In the genomic region with DNA sequence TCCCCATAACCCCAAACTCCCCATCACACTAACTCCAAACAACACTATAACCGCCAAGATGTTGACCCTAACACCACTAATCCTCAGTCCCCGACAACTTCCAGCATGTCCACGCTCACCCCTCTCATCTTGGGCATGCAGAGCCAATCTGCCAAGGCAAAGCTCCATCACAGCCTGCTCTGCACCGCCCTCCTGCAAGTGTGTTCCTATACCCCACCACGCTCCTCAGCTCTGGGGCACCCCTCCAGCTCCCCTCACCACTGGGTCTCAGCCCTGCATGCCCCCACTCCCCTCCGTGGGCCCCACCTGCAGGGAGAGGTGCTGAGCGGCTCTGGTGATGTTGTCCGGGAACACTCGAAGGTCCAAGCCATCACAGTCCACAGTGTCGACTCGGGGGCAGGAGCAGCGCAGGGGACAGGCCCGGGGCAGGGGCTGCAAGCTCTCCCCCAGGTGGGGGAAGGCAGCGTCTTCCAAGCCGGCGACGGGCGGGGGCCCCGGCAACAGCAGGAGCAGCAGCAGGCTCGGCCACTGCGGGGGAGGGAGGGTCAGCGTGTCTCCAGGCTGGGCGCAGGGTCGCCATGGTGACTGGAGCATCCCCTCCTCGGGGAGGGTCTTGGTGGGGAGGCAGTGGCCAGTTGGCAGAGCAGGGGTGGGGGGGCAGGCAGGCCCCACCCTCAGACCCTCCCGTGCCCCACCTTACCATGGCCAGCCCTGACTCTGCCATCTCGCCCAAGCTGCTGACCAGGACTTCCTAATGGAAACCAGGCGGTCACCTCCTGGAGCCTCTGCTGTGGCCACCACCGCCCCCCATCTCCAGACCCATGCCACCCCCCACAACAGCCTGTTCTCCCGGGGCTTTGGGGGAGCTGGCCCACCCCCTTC, we compare ENCODE assay signal across 11 cellular contexts. TPM values are rescaled to one million over a fixed set of nuclear protein-coding genes. Genes with fewer than 3 reads are reported as not detected.
DNase-seq lines count a peak whose midpoint lies in the region; ATAC-seq and TF ChIP-seq lines count a peak whose summit lies in the region.
"Had no signal": no experiment of that assay in that cellular context is flagged by ENCODE, and none has a peak within 500 bp of the region (broad histone marks: within the 10 kb centered on the region; RNA-seq: fewer than 3 reads in every experiment).

No MANE protein-coding gene starts in this region.

- no peaks in the 10 kb centered on the region for H3F3A ChIP-seq in SK-N-SH (replicated peaks; ENCODE audit: insufficient read depth)
- H3F3A ChIP-seq in smooth muscle cell (ENCODE audit: low read depth): no peaks in the 10 kb centered on the region

- H3K4me1 ChIP-seq in SK-N-SH (ENCODE audit: control insufficient read depth in 1 of 2, insufficient read depth in 2 of 2, low read depth in 1 of 2, low read length in 1 of 2) (peaks cover 0 to 26% of the 10 kb centered on the region in 2 experiments; a peak in 1 of 4 replicates), smooth muscle cell (ENCODE audit: low read depth) (peaks cover 8% of the 10 kb centered on the region)

- H3K27me3 Mint-ChIP-seq in glutamatergic neuron (ENCODE audit: unreplicated experiment) (peaks cover 6% of the 10 kb centered on the region), CD14-positive monocyte (ENCODE audit: low read depth in 3 of 3) (peaks cover 19 to 37% (median 21%) of the 10 kb centered on the region in 3 donors)

- H3K9me2 ChIP-seq in SK-N-SH: no peaks in the 10 kb centered on the region

- H2AFZ ChIP-seq in SK-N-SH (ENCODE audit: low read depth) (peak overlapping the region; percentile 81; the same call in 1 of the 2 replicates), smooth muscle cell (ENCODE audit: low read depth) (no peak overlapping the region)

- H4K20me1 ChIP-seq in SK-N-SH (ENCODE audit: insufficient read depth) (no peaks in the 10 kb centered on the region), smooth muscle cell (ENCODE audit: low read depth) (no peaks in the 10 kb centered on the region)

- no peaks in the 10 kb centered on the region for H3K36me3 Mint-ChIP-seq in glutamatergic neuron (ENCODE audit: unreplicated experiment)
- no peaks in the 10 kb centered on the region for H3K36me3 Mint-ChIP-seq in CD14-positive monocyte
- H3K36me3 Mint-ChIP-seq: activated CD8-positive, alpha-beta memory T cell treated with anti-CD3 and anti-CD28 coated beads, Interleukin-2, amount 10 ng/mL, durations not matched to agents 7 days and 5 days had no signal

- WGBS in SK-N-SH (ENCODE audit: low lambda C conversion rate): 25% methylated on average over 15 of the region's 30 CpGs
- WGBS in smooth muscle cell (ENCODE audit: low lambda C conversion rate): 42% methylated on average over 20 of the region's 30 CpGs

- H3K36me3 ChIP-seq in SK-N-SH (replicated peaks in 1 of 2; ENCODE audit: control insufficient read depth in 1 of 2, insufficient read depth in 2 of 2, low read length in 1 of 2): no peaks in the 10 kb centered on the region
- no peaks in the 10 kb centered on the region for H3K36me3 ChIP-seq in smooth muscle cell (ENCODE audit: low read depth)

- H3K4me1 Mint-ChIP-seq in glutamatergic neuron (ENCODE audit: low read depth, unreplicated experiment) (peaks cover 9% of the 10 kb centered on the region), CD14-positive monocyte (no peaks in the 10 kb centered on the region)

- CTCF ChIA-PET in SK-N-SH (lab: Yijun Ruan, JAX): interaction anchor here (0.6 to 2.4 kb wide), 15 partner anchors 9 to 135 kb away, joined by 3 to 17 read pairs (median 4); partner anchors contain the start of genes DCAF15, IL27RA and MISP3

- TF ChIP-seq RAD21 in SK-N-SH (IDR thresholded peaks at IDR 0.05; ENCODE audit: low read length): no peak

- H3K27ac Mint-ChIP-seq in glutamatergic neuron (ENCODE audit: unreplicated experiment) (no peak overlapping the region), CD14-positive monocyte (no peak overlapping the region)
- H3K27ac Mint-ChIP-seq: activated CD8-positive, alpha-beta memory T cell treated with anti-CD3 and anti-CD28 coated beads, Interleukin-2, amount 10 ng/mL, durations not matched to agents 7 days and 5 days; T-helper 2 cell treated with Interferon-gamma antibody and Interleukin-4, amounts not matched to agents 5 μg/mL and 100 μg/mL, for 36 hours had no signal

- H3K9me3 Mint-ChIP-seq in glutamatergic neuron (ENCODE audit: unreplicated experiment) (peaks cover 3% of the 10 kb centered on the region), CD14-positive monocyte (peaks cover 0 to 7% (median 3%) of the 10 kb centered on the region in 7 donors)
- H3K9me3 Mint-ChIP-seq: T-helper 2 cell treated with Interferon-gamma antibody and Interleukin-4, amounts not matched to agents 5 μg/mL and 100 μg/mL, for 36 hours had no signal

- H3K9ac ChIP-seq in SK-N-SH: no peak overlapping the region
- no peak overlapping the region for H3K9ac ChIP-seq in smooth muscle cell (ENCODE audit: low read depth)

- ATAC-seq in HG02870 (IDR thresholded peaks at IDR 0.05; ENCODE audit: unreplicated experiment): no peak
- ATAC-seq: activated CD8-positive, alpha-beta memory T cell treated with anti-CD3 and anti-CD28 coated beads, Interleukin-2, amount 10 ng/mL, durations not matched to agents 7 days and 5 days had no signal

- H3K4me3 Mint-ChIP-seq in glutamatergic neuron (ENCODE audit: unreplicated experiment) (peak overlapping the region; percentile 77), CD14-positive monocyte (peak overlapping the region in 1 of 2 donors; percentile 57)
- H3K4me3 Mint-ChIP-seq: activated CD8-positive, alpha-beta memory T cell treated with anti-CD3 and anti-CD28 coated beads, Interleukin-2, amount 10 ng/mL, durations not matched to agents 7 days and 5 days; T-helper 2 cell treated with Interferon-gamma antibody and Interleukin-4, amounts not matched to agents 5 μg/mL and 100 μg/mL, for 36 hours had no signal

- H3K27ac ChIP-seq in SK-N-SH (ENCODE audit: low read depth in 2 of 2, low read length in 1 of 2) (peak overlapping the region; percentile 29 to 86; a peak in 3 of 4 replicates), smooth muscle cell (ENCODE audit: low read depth) (peak overlapping the region; percentile 9)

- TF ChIP-seq EP300 in SK-N-SH (IDR thresholded peaks at IDR 0.05; ENCODE audit: borderline replicate concordance in 1 of 2, low read depth in 1 of 2, low read length in 1 of 2): no peak

- POLR2A ChIA-PET in SK-N-SH (lab: Yijun Ruan, JAX): interaction anchor here (0.5 to 2.2 kb wide), 12 partner anchors 8 to 163 kb away, joined by 3 to 24 read pairs (median 3); partner anchors contain the start of genes C19orf53, DCAF15, IL27RA and MISP3

- intact Hi-C loops in CD14-positive monocyte (cut with micrococcal nuclease): no loop called here

- TF ChIP-seq CTCF in SK-N-SH (IDR thresholded peaks at IDR 0.05): no peak
- no peak for TF ChIP-seq CTCF in glutamatergic neuron (IDR thresholded peaks at IDR 0.05; ENCODE audit: partially characterized antibody, unreplicated experiment)
- no peak for TF ChIP-seq CTCF in smooth muscle cell (IDR thresholded peaks at IDR 0.05; ENCODE audit: borderline replicate concordance, insufficient read depth, poor library complexity, severe bottlenecking)
- no peak for TF ChIP-seq CTCF in CD14-positive monocyte (IDR thresholded peaks at IDR 0.05)

- no peaks in the 10 kb centered on the region for H3K9me3 ChIP-seq in SK-N-SH
- no peaks in the 10 kb centered on the region for H3K9me3 ChIP-seq in smooth muscle cell (replicated peaks; ENCODE audit: low read depth)

- H3K4me2 ChIP-seq in SK-N-SH (peak overlapping the region; percentile 72; the same call in 1 of the 2 replicates), smooth muscle cell (peak overlapping the region; percentile 81)

- H3K79me2 ChIP-seq in SK-N-SH (ENCODE audit: insufficient read depth): no peaks in the 10 kb centered on the region
- no peaks in the 10 kb centered on the region for H3K79me2 ChIP-seq in smooth muscle cell (ENCODE audit: low read depth)

- DNase-seq in H4 (ENCODE audit: low spot score) (peak; percentile 61), SK-N-SH (peak; percentile 87), glutamatergic neuron (peak; percentile 65), smooth muscle cell (lab: John Stamatoyannopoulos, UW; ENCODE audit: unreplicated experiment) (no peak), NCI-H1092 treated with DMSO at 0.1 percent for 48 hours (lab: John Stamatoyannopoulos, UW) (no peak), CD14-positive monocyte (ENCODE audit: low spot score) (no peak), amniotic stem cell (lab: John Stamatoyannopoulos, UW) (no peak)
- DNase-seq: activated CD8-positive, alpha-beta memory T cell treated with anti-CD3 and anti-CD28 coated beads, Interleukin-2, amount 10 ng/mL, durations not matched to agents 7 days and 5 days; left cardiac atrium had no signal

- H3K27me3 ChIP-seq in SK-N-SH (ENCODE audit: insufficient read depth) (no peaks in the 10 kb centered on the region), smooth muscle cell (ENCODE audit: low read depth) (no peaks in the 10 kb centered on the region)

- H3K4me3 ChIP-seq in SK-N-SH (ENCODE audit: low read depth in 2 of 2, low read length in 1 of 2): peak overlapping the region; percentile 24 to 57
- peak overlapping the region; percentile 40 for H3K4me3 ChIP-seq in smooth muscle cell

RNA-seq across cellular contexts. Expression of gene PODNL1, which starts 0.5 kb away (rescaled TPM):
- total RNA-seq in H4 (2014; rRNA removed; shearing (Covaris generic)): 2.9 and 4.9 TPM in 2 replicates
- 4.2 and 7.5 TPM in 2 replicates for polyA plus RNA-seq in SK-N-SH (2012; rRNA removed)
- polyA plus RNA-seq in SK-N-SH (2012; cell fraction: cytosol; rRNA removed): 5.1 and 7.2 TPM in 2 replicates
- polyA plus RNA-seq in SK-N-SH (2012; cell fraction: nucleus; rRNA removed): 11.8 and 14.5 TPM in 2 replicates
- total RNA-seq in glutamatergic neuron (ENCODE audit: unreplicated experiment): 8.9 TPM
- 5.2 and 8.9 TPM in 2 replicates for total RNA-seq in smooth muscle cell
- polyA plus RNA-seq in smooth muscle cell: 34.3 and 53.9 TPM in 2 replicates
- 1 to 10 TPM; 1.3 to 1.4 TPM for polyA plus RNA-seq in CD14-positive monocyte

RNA-seq across cellular contexts. Expression of gene DCAF15, which starts 14.6 kb away (rescaled TPM):
- total RNA-seq in H4 (2014; rRNA removed; shearing (Covaris generic)): 13.8 and 14.2 TPM in 2 replicates
- polyA plus RNA-seq in SK-N-SH (2012; rRNA removed) (36.7 and 55.6 TPM in 2 replicates), smooth muscle cell (27.0 and 30.9 TPM in 2 replicates), CD14-positive monocyte (1 to 10 TPM; 2.8 to 3.4 TPM)
- 12.5 and 21.6 TPM in 2 replicates for polyA plus RNA-seq in SK-N-SH (2012; cell fraction: cytosol; rRNA removed)
- 239 and 253 TPM in 2 replicates for polyA plus RNA-seq in SK-N-SH (2012; cell fraction: nucleus; rRNA removed)
- total RNA-seq in glutamatergic neuron (ENCODE audit: unreplicated experiment) (84.4 TPM), smooth muscle cell (12.4 and 15.9 TPM in 2 replicates)

RNA-seq across cellular contexts. Expression of gene CC2D1A, which starts 31.7 kb away (rescaled TPM):
- 13.5 and 14.9 TPM in 2 replicates for total RNA-seq in H4 (2014; rRNA removed; shearing (Covaris generic))
- polyA plus RNA-seq in SK-N-SH (2012; rRNA removed) (18.7 and 24.2 TPM in 2 replicates), smooth muscle cell (26.3 and 28.0 TPM in 2 replicates), CD14-positive monocyte (1 to 10 TPM; 4.6 to 6.2 TPM)
- polyA plus RNA-seq in SK-N-SH (2012; cell fraction: cytosol; rRNA removed): 8.1 and 13.2 TPM in 2 replicates
- 97.6 and 109 TPM in 2 replicates for polyA plus RNA-seq in SK-N-SH (2012; cell fraction: nucleus; rRNA removed)
- total RNA-seq in glutamatergic neuron (ENCODE audit: unreplicated experiment) (56.3 TPM), smooth muscle cell (8.0 and 9.5 TPM in 2 replicates)

RNA-seq across cellular contexts. Expression of gene BRME1, which starts 31.8 kb away (rescaled TPM):
- 2.3 and 5.3 TPM in 2 replicates for total RNA-seq in H4 (2014; rRNA removed; shearing (Covaris generic))
- polyA plus RNA-seq in SK-N-SH (2012; rRNA removed) (1.5 and 1.8 TPM in 2 replicates), smooth muscle cell (2.2 and 3.3 TPM in 2 replicates), CD14-positive monocyte (under 1 TPM in 1 of 2 donors, not detected in 1; 0.28 TPM)
- 0.51 and 0.89 TPM in 2 replicates for polyA plus RNA-seq in SK-N-SH (2012; cell fraction: cytosol; rRNA removed)
- 5.1 and 5.3 TPM in 2 replicates for polyA plus RNA-seq in SK-N-SH (2012; cell fraction: nucleus; rRNA removed)
- total RNA-seq in glutamatergic neuron (ENCODE audit: unreplicated experiment) (4.6 TPM), smooth muscle cell (0.72 and 1.2 TPM in 2 replicates)

Comparison
In these comparisons a context has a peak if more than half of its experiments do, and no peak if none do; other contexts are left out.
1. DNase-seq: peak in H4 (single experiment), SK-N-SH (single experiment) and glutamatergic neuron (single experiment); none in smooth muscle cell (single experiment), NCI-H1092 treated with DMSO at 0.1 percent for 48 hours (single experiment), CD14-positive monocyte (single experiment) and amniotic stem cell (single experiment).